Comparison of ENCODE assay signal across 9 cellular contexts in genomic region chr5:132867046-132867451, GRCh38. TPM values are rescaled to one million over a fixed set of nuclear protein-coding genes. Genes with fewer than 3 reads are reported as not detected.
A peak's percentile ranks its signal among the peaks of the same experiment; 100 is the strongest.
DNase-seq lines count a peak whose midpoint lies in the region; ATAC-seq and TF ChIP-seq lines count a peak whose summit lies in the region.
"Had no signal": no experiment of that assay in that cellular context is flagged by ENCODE, and none has a peak within 500 bp of the region (broad histone marks: within the 10 kb centered on the region; RNA-seq: fewer than 3 reads in every experiment).

No MANE protein-coding gene starts in this region.

- 0 to 1% methylated on average over 13 of the region's 13 CpGs for WGBS in aorta, 2 donors

- intact Hi-C loops in lower lobe of right lung (cut with DNase I), result no loop called here
- intact Hi-C loops in aorta (cut with DNase I), result no loop called here

- H3K36me3 ChIP-seq in GM06990 (ENCODE audit: control insufficient read depth, insufficient read depth, low read length), result peaks cover 6% of the 10 kb centered on the region
- H3K36me3 ChIP-seq in lower lobe of right lung, result peaks cover 37% of the 10 kb centered on the region
- H3K36me3 ChIP-seq in aorta (ENCODE audit: control insufficient read depth in 1 of 2, insufficient read depth in 2 of 2, low read length in 1 of 2), result no peaks in the 10 kb centered on the region

- H3K4me3 ChIP-seq in GM06990 (replicated peaks; ENCODE audit: low read depth, low read length) (peak overlapping the region; percentile 94), lower lobe of right lung (peak overlapping the region; percentile 83), aorta (ENCODE audit: low read length in 2 of 2) (peak overlapping the region; percentile 31 to 40)

- H3K27me3 ChIP-seq in GM06990 (replicated peaks; ENCODE audit: control insufficient read depth, insufficient read depth, low read length) (no peaks in the 10 kb centered on the region), lower lobe of right lung (ENCODE audit: low read depth) (no peaks in the 10 kb centered on the region), aorta (ENCODE audit: control insufficient read depth in 1 of 2, insufficient read depth in 2 of 2, low read length in 1 of 2) (no peaks in the 10 kb centered on the region)

- no peak for DNase-seq in GM06990 (ENCODE audit: extremely low read depth, insufficient read length)
- DNase-seq in lower lobe of right lung, result no peak
- DNase-seq in aorta, result no peak
- no peak for DNase-seq in GM20000 (ENCODE audit: low spot score)

- H3K9me3 ChIP-seq in lower lobe of right lung (no peaks in the 10 kb centered on the region), aorta (ENCODE audit: control insufficient read depth, low read length) (no peaks in the 10 kb centered on the region)

- ATAC-seq in HG03039 (IDR thresholded peaks at IDR 0.05; ENCODE audit: unreplicated experiment) (peak; percentile 15), lower lobe of right lung (no peak), aorta (ENCODE audit: low FRiP score) (no peak), GM21786 (IDR thresholded peaks at IDR 0.05; ENCODE audit: unreplicated experiment) (no peak), GM21576 (IDR thresholded peaks at IDR 0.05; ENCODE audit: unreplicated experiment) (no peak)

- H3K27ac ChIP-seq in angular gyrus (ENCODE audit: low read depth, low read length) (peak overlapping the region; percentile 97), lower lobe of right lung (peak overlapping the region; percentile 93), aorta (ENCODE audit: low read depth in 1 of 2, low read length in 2 of 2) (peak overlapping the region in 1 of 2 donors; percentile 77)

- peaks cover 22% of the 10 kb centered on the region for H3K4me1 ChIP-seq in lower lobe of right lung
- no peaks in the 10 kb centered on the region for H3K4me1 ChIP-seq in aorta (ENCODE audit: control insufficient read depth in 1 of 2, insufficient read depth in 2 of 2, low read length in 2 of 2)

- no peak for TF ChIP-seq CTCF in GM06990 (IDR thresholded peaks at IDR 0.05; ENCODE audit: insufficient read depth, low read length, poor library complexity, severe bottlenecking)
- TF ChIP-seq CTCF in lower lobe of right lung (IDR thresholded peaks at IDR 0.05), result no peak
- no peak for TF ChIP-seq CTCF in GM20000 (IDR thresholded peaks at IDR 0.05; ENCODE audit: extremely low read depth, missing control alignments)

RNA-seq across cellular contexts. Expression of gene UQCRQ, which starts 0.6 kb away (rescaled TPM):
- 271 TPM for total RNA-seq in lower lobe of right lung
- total RNA-seq in aorta, result 100 to 1,000 TPM; 212 to 249 TPM
- 100 to 1,000 TPM; 249 to 397 TPM for polyA plus RNA-seq in aorta

RNA-seq across cellular contexts. Expression of gene GDF9, which starts 0.8 kb away (rescaled TPM):
- total RNA-seq in lower lobe of right lung (0.15 TPM), aorta (under 1 TPM; 0.19 to 0.39 TPM)
- under 1 TPM in 1 of 2 donors, not detected in 1; 0.84 TPM for polyA plus RNA-seq in aorta

RNA-seq across cellular contexts. Expression of gene LEAP2, which starts 6.4 kb away (rescaled TPM):
- total RNA-seq in lower lobe of right lung, result 1.7 TPM
- total RNA-seq in aorta, result 1 to 10 TPM; 1.3 to 2.1 TPM
- 1 to 10 TPM in 1 of 2 donors, under 1 TPM in 1; 0.88 to 1.7 TPM for polyA plus RNA-seq in aorta

RNA-seq across cellular contexts. Expression of gene SHROOM1, which starts 36.6 kb away (rescaled TPM):
- total RNA-seq in lower lobe of right lung (17.3 TPM), aorta (10 to 100 TPM in 1 of 2 donors, 1 to 10 TPM in 1; 6.1 to 15.0 TPM)
- 10 to 100 TPM in 1 of 2 donors, 1 to 10 TPM in 1; 1.4 to 11.7 TPM for polyA plus RNA-seq in aorta

RNA-seq across cellular contexts. Expression of gene SOWAHA, which starts 53.9 kb away (rescaled TPM):
- total RNA-seq in lower lobe of right lung (0.18 TPM), aorta (under 1 TPM in 1 of 2 donors, not detected in 1; 0.18 TPM)
- 1 to 10 TPM in 1 of 2 donors, under 1 TPM in 1; 0.41 to 9.5 TPM for polyA plus RNA-seq in aorta
- total RNA-seq: RPMI7951 had no signal

Comparison
In these comparisons a context has a peak if more than half of its experiments do, and no peak if none do; other contexts are left out.
1. H3K4me3 ChIP-seq: peak in every context shown above with its lines; median percentile 94 in GM06990; 83 in lower lobe of right lung; 36 in aorta.